Comparison of ENCODE assay signal across 16 cellular contexts in the genomic region with DNA sequence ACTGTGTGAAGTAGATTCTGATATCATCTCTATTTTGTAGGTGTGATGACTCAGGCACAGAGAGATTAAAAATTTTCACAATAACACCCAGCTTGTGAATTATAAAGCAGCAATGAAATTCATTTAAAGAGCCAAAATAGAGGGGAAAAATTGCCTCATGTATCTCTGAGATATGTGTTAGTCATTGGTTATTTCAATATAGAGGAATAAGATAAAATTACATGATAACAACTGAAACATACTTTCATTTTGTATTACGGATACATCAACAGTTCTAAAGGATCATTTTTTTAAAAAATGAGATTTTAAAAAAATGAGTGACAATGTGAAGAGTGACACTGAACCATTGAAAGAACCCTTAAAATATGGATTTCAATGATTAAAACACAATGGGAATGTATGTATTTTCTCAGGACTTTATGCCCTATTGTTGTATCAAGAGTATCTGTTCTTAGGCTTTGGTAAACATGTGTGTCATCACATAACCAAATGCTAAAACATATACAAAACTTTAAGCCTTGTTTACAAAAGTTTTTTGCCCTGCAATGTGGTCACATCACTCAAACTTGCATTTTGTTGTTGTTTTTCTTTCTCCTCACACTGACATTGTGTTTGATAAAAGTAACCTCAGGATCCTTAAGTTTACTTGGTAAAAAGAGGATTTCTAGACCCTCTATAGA.
DNase-seq lines count a peak whose midpoint lies in the region; ATAC-seq, FAIRE-seq and TF ChIP-seq lines count a peak whose summit lies in the region.
"Had no signal": no experiment of that assay in that cellular context is flagged by ENCODE, and none has a peak within 500 bp of the region (broad histone marks: within the 10 kb centered on the region; RNA-seq: fewer than 3 reads in every experiment).

No MANE protein-coding gene starts in this region.

- H3K4me3 Mint-ChIP-seq in progenitor cell of endocrine pancreas (ENCODE audit: low read depth), result no peak overlapping the region
- H3K4me3 Mint-ChIP-seq: activated naive CD4-positive, alpha-beta T cell treated with anti-CD3 and anti-CD28 coated beads, Interleukin-2, amount 50 U/mL, for 24 hours; mesothelial cell of epicardium had no signal

- H3K9me3 Mint-ChIP-seq in progenitor cell of endocrine pancreas (ENCODE audit: low read depth), result no peaks in the 10 kb centered on the region
- H3K9me3 Mint-ChIP-seq: activated naive CD4-positive, alpha-beta T cell treated with anti-CD3 and anti-CD28 coated beads, Interleukin-2, amount 50 U/mL, for 24 hours had no signal

- intact Hi-C loops in lower lobe of right lung (cut with DNase I), result no loop called here

- H3K36me3 ChIP-seq in bronchial epithelial cell (ENCODE audit: control insufficient read depth, insufficient read depth, low read length) (no peaks in the 10 kb centered on the region), lower lobe of right lung (no peaks in the 10 kb centered on the region)
- H3K36me3 ChIP-seq: ovary had no signal

- TF ChIP-seq CTCF in bronchial epithelial cell (IDR thresholded peaks at IDR 0.05; ENCODE audit: insufficient read depth, low read length, severe bottlenecking), result no peak
- no peak for TF ChIP-seq CTCF in lower lobe of right lung (IDR thresholded peaks at IDR 0.05)
- no peak for TF ChIP-seq CTCF in progenitor cell of endocrine pancreas (IDR thresholded peaks at IDR 0.05; ENCODE audit: unreplicated experiment)

- no peaks in the 10 kb centered on the region for H3K36me3 Mint-ChIP-seq in progenitor cell of endocrine pancreas (ENCODE audit: insufficient read depth)
- H3K36me3 Mint-ChIP-seq: activated naive CD4-positive, alpha-beta T cell treated with anti-CD3 and anti-CD28 coated beads, Interleukin-2, amount 50 U/mL, for 24 hours; mesothelial cell of epicardium had no signal

- H3K27ac ChIP-seq in lower lobe of right lung, result peak overlapping the region; percentile 7
- H3K27ac ChIP-seq: ovary, WERI-Rb-1 had no signal

- H3K4me1 ChIP-seq in lower lobe of right lung, result peaks cover 19% of the 10 kb centered on the region

- no peak overlapping the region for H3K4me3 ChIP-seq in bronchial epithelial cell (ENCODE audit: low read depth, low read length)
- H3K4me3 ChIP-seq in lower lobe of right lung, result no peak overlapping the region
- H3K4me3 ChIP-seq: ovary had no signal

- ATAC-seq in lower lobe of right lung, result no peak
- ATAC-seq in HG03469 (IDR thresholded peaks at IDR 0.05; ENCODE audit: unreplicated experiment), result no peak

- peak; percentile 50 for DNase-seq in DMS53 (lab: John Stamatoyannopoulos, UW)
- DNase-seq in LHCN-M2 (ENCODE audit: low read depth), result peak; percentile 21
- peak; percentile 16 for DNase-seq in bronchial epithelial cell (ENCODE audit: low read depth)
- no peak for DNase-seq in lower lobe of right lung
- DNase-seq in progenitor cell of endocrine pancreas (ENCODE audit: low spot score, unreplicated experiment), result no peak
- DNase-seq in germinal center (ENCODE audit: low spot score), result no peak
- DNase-seq in NCI-H187 treated with DMSO at 0.1 percent for 48 hours (lab: John Stamatoyannopoulos, UW), result no peak
- DNase-seq: NCI-H1105, NCI-H345, SW 1271, WERI-Rb-1 had no signal

- no peak for FAIRE-seq in bronchial epithelial cell (lab: Jason Lieb, UNC)
- FAIRE-seq: colon had no signal

- no peak overlapping the region for H3K27ac Mint-ChIP-seq in progenitor cell of endocrine pancreas
- H3K27ac Mint-ChIP-seq: mesothelial cell of epicardium had no signal

- H3K27me3 ChIP-seq in bronchial epithelial cell (ENCODE audit: control insufficient read depth, insufficient read depth, low read length) (no peaks in the 10 kb centered on the region), lower lobe of right lung (ENCODE audit: low read depth) (no peaks in the 10 kb centered on the region)
- H3K27me3 ChIP-seq: ovary had no signal

- H3K27me3 Mint-ChIP-seq in progenitor cell of endocrine pancreas, result no peaks in the 10 kb centered on the region

- peaks cover 21% of the 10 kb centered on the region for H3K4me1 Mint-ChIP-seq in progenitor cell of endocrine pancreas (ENCODE audit: low read depth)
- H3K4me1 Mint-ChIP-seq: activated naive CD4-positive, alpha-beta T cell treated with anti-CD3 and anti-CD28 coated beads, Interleukin-2, amount 50 U/mL, for 24 hours had no signal

- H3K9me3 ChIP-seq in lower lobe of right lung, result no peaks in the 10 kb centered on the region
- H3K9me3 ChIP-seq: ovary had no signal

Comparison
In these comparisons a context has a peak if more than half of its experiments do, and no peak if none do; other contexts are left out.
1. DNase-seq: peak in DMS53 (single experiment), LHCN-M2 (single experiment) and bronchial epithelial cell (single experiment); none in lower lobe of right lung (single experiment), progenitor cell of endocrine pancreas (single experiment), germinal center (single experiment) and NCI-H187 treated with DMSO at 0.1 percent for 48 hours (single experiment).